In the genomic region with DNA sequence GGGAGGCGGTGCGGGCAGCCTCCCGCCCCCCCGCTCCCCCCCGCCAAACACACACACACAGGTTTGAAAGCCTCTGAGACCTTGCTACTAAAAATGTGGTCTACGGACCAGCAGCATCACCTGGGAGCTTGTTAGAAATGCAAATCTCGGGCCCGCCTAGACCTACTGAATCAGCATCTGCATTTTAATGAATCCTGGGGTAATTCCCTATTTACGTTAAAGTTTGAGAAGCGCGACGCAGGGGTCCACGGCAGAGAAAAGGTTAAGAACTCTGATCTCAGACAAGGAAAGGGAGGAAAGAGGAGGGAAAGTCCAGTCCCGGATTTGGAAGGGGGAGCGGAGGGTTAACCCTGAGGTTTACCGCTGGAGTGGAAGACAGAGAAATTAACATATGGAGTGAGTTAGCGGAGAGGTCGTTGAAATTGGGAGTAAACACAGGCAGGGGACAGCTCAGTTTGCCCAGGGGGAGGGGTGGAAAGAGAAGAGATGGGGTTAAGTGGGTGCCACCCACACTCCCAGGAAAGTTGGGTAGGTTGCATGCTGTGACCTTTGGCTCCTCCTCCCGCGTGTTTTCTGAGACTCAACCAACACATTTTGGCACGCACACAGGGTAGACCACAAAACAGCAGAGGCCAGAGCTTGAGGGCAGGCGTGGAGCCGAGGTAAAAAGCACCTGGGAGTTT, we compare ENCODE assay signal across 8 cellular contexts.
DNase-seq lines count a peak whose midpoint lies in the region; TF ChIP-seq lines count a peak whose summit lies in the region.

No MANE protein-coding gene starts in this region.

- H3K4me1 ChIP-seq in mesodermal cell (ENCODE audit: control insufficient read depth, insufficient read depth, low read length, poor library complexity, severe bottlenecking) (peaks cover 3% of the 10 kb centered on the region), suprapubic skin (peaks cover 16% of the 10 kb centered on the region)

- no peaks in the 10 kb centered on the region for H3K9me3 ChIP-seq in mesodermal cell (ENCODE audit: control insufficient read depth, low read length)
- no peaks in the 10 kb centered on the region for H3K9me3 ChIP-seq in suprapubic skin

- H3K4me3 ChIP-seq in mesodermal cell (ENCODE audit: extremely low read depth, insufficient read depth, low read length, poor library complexity, severe bottlenecking) (peak overlapping the region; percentile 9), suprapubic skin (peak overlapping the region; percentile 32)

- H3K36me3 ChIP-seq in mesodermal cell (ENCODE audit: control insufficient read depth, insufficient read depth, low read length), result no peaks in the 10 kb centered on the region
- H3K36me3 ChIP-seq in suprapubic skin, result no peaks in the 10 kb centered on the region

- TF ChIP-seq EP300 in suprapubic skin (IDR thresholded peaks at IDR 0.05), result no peak

- TF ChIP-seq POLR2A in suprapubic skin (IDR thresholded peaks at IDR 0.05), result no peak

- DNase-seq in NCI-H82 (lab: John Stamatoyannopoulos, UW) (peak; percentile 31), NCI-H82 treated with DMSO at 0.1 percent for 48 hours (lab: John Stamatoyannopoulos, UW; ENCODE audit: unreplicated experiment) (no peak), NCI-H2171 (lab: John Stamatoyannopoulos, UW) (peak; percentile 68), suprapubic skin (ENCODE audit: low spot score in 2 of 2) (no peak), nucleus accumbens (lab: John Stamatoyannopoulos, UW) (no peak), NCI-H2081 (lab: John Stamatoyannopoulos, UW) (no peak)
- peak; percentile 81 for DNase-seq in activated naive CD4-positive, alpha-beta T cell treated with Interleukin-2 at 50 U/mL for 16 hours

- 4 to 35% methylated on average over 5 to 8 of the region's 23 CpGs for WGBS in mesodermal cell (ENCODE audit: insufficient coverage in 2 of 2), 2 experiments
- 18% methylated on average over 23 of the region's 23 CpGs for WGBS in suprapubic skin

- TF ChIP-seq CTCF in suprapubic skin (IDR thresholded peaks at IDR 0.05), result no peak

- H3K27ac ChIP-seq in mesodermal cell (ENCODE audit: low read depth, low read length, severe bottlenecking) (no peak overlapping the region), suprapubic skin (no peak overlapping the region)

- no peaks in the 10 kb centered on the region for H3K27me3 ChIP-seq in suprapubic skin

Comparison
In these comparisons a context has a peak if more than half of its experiments do, and no peak if none do; other contexts are left out.
1. DNase-seq: peak in NCI-H82 (single experiment), NCI-H2171 (single experiment) and activated naive CD4-positive, alpha-beta T cell treated with Interleukin-2 at 50 U/mL for 16 hours (single experiment); none in NCI-H82 treated with DMSO at 0.1 percent for 48 hours (single experiment), suprapubic skin (0 of 2), nucleus accumbens (0 of 56) and NCI-H2081 (0 of 2).